ENCODE assay signal across 8 cellular contexts in genomic region chr2:191247381-191248057, GRCh38. TPM values are rescaled to one million over a fixed set of nuclear protein-coding genes. Genes with fewer than 3 reads are reported as not detected.
DNase-seq lines count a peak whose midpoint lies in the region; ATAC-seq and TF ChIP-seq lines count a peak whose summit lies in the region.

No MANE protein-coding gene starts in this region.

- no peaks in the 10 kb centered on the region for H3K36me3 ChIP-seq in HUES48 (ENCODE audit: control insufficient read depth, insufficient read depth, low read length)
- peaks cover 9% of the 10 kb centered on the region for H3K36me3 ChIP-seq in mesodermal cell (ENCODE audit: control insufficient read depth, insufficient read depth, low read length)

- peak; percentile 70 for ATAC-seq in GM18873 (IDR thresholded peaks at IDR 0.05; ENCODE audit: low FRiP score, unreplicated experiment)
- no peak for ATAC-seq in GM18502 (IDR thresholded peaks at IDR 0.05; ENCODE audit: poor library complexity, unreplicated experiment)
- ATAC-seq in HG02840 (IDR thresholded peaks at IDR 0.05; ENCODE audit: low FRiP score, unreplicated experiment): no peak

- no peak overlapping the region for H3K9ac ChIP-seq in HUES48 (ENCODE audit: low read depth, low read length)

- H3K4me1 ChIP-seq in HUES48 (ENCODE audit: control insufficient read depth, insufficient read depth, low read length): peaks cover 41% of the 10 kb centered on the region
- H3K4me1 ChIP-seq in mesodermal cell (ENCODE audit: control insufficient read depth, insufficient read depth, low read length, poor library complexity, severe bottlenecking): peaks cover 37% of the 10 kb centered on the region

- peaks cover 12% of the 10 kb centered on the region for H3K27me3 ChIP-seq in HUES48 (ENCODE audit: control insufficient read depth, insufficient read depth, low read length)

- TF ChIP-seq CTCF in coronary artery (IDR thresholded peaks at IDR 0.05): no peak

- H3K27ac ChIP-seq in HUES48 (ENCODE audit: low read depth, low read length): peak overlapping the region; percentile 60
- peak overlapping the region; percentile 71 to 82 for H3K27ac ChIP-seq in coronary artery
- peak overlapping the region; percentile 95 for H3K27ac ChIP-seq in mesodermal cell (ENCODE audit: low read depth, low read length, severe bottlenecking)

- H3K9me3 ChIP-seq in HUES48 (ENCODE audit: control insufficient read depth, insufficient read depth, low read length) (no peaks in the 10 kb centered on the region), mesodermal cell (ENCODE audit: control insufficient read depth, low read length) (no peaks in the 10 kb centered on the region)

- peak overlapping the region; percentile 94 for H3K4me3 ChIP-seq in HUES48 (ENCODE audit: low read depth, low read length)
- H3K4me3 ChIP-seq in coronary artery: peak overlapping the region; percentile 88
- peak overlapping the region; percentile 77 for H3K4me3 ChIP-seq in mesodermal cell (ENCODE audit: extremely low read depth, insufficient read depth, low read length, poor library complexity, severe bottlenecking)

- WGBS in mesodermal cell (ENCODE audit: insufficient coverage in 2 of 2), 2 experiments: 13 to 22% methylated on average over 3 of the region's 5 CpGs

- DNase-seq in coronary artery (ENCODE audit: low spot score) (no peak), MV-4-11 (lab: John Stamatoyannopoulos, UW) (no peak)
- DNase-seq in effector CD8-positive, alpha-beta T cell (lab: John Stamatoyannopoulos, UW): no peak

RNA-seq across cellular contexts. Expression of gene MYO1B, which starts 2.3 kb away (rescaled TPM):
- 84.3 TPM for polyA plus RNA-seq in mesodermal cell (2013, experiment 1 of 2)
- polyA plus RNA-seq in mesodermal cell (2013, experiment 2 of 2): 97.9 TPM
